ENCODE assay signal across 21 cellular contexts in genomic region chr6:119902681-119903080, GRCh38.
DNase-seq lines count a peak whose midpoint lies in the region; ATAC-seq, FAIRE-seq and TF ChIP-seq lines count a peak whose summit lies in the region.
"Had no signal": no experiment of that assay in that cellular context is flagged by ENCODE, and none has a peak within 500 bp of the region (broad histone marks: within the 10 kb centered on the region; RNA-seq: fewer than 3 reads in every experiment).

No MANE protein-coding gene starts in this region.

- RAD21 ChIA-PET in GM12878 (lab: Charles Lee; ENCODE audit: unreplicated experiment), result no interaction called here

- H3K79me2 ChIP-seq in GM12878 (ENCODE audit: control insufficient read depth, insufficient read depth, low read length), result no peaks in the 10 kb centered on the region

- BruUV-seq in GM12878 (replicated peaks; lab: Mats Ljungman, UMichigan), result no TSS peak

- no peak overlapping the region for H3K4me3 ChIP-seq in BLaER1 treated with 17β-estradiol and CSF1 and Interleukin-3, amounts not matched to agents 10 nM and 100 nM
- no peak overlapping the region for H3K4me3 ChIP-seq in GM12878
- H3K4me3 ChIP-seq in esophagus squamous epithelium, result no peak overlapping the region
- H3K4me3 ChIP-seq: K562 had no signal

- H4K20me1 ChIP-seq in BLaER1 treated with 17β-estradiol and CSF1 and Interleukin-3, amounts not matched to agents 10 nM and 100 nM, result no peaks in the 10 kb centered on the region
- H4K20me1 ChIP-seq in GM12878 (ENCODE audit: control insufficient read depth, insufficient read depth), result no peaks in the 10 kb centered on the region

- H3K36me3 ChIP-seq in BLaER1 treated with 17β-estradiol and CSF1 and Interleukin-3, amounts not matched to agents 10 nM and 100 nM, result no peaks in the 10 kb centered on the region
- H3K36me3 ChIP-seq in GM12878 (ENCODE audit: control insufficient read depth in 2 of 2, insufficient read depth in 2 of 2, low read length in 1 of 2) (no peaks in the 10 kb centered on the region), esophagus squamous epithelium (no peaks in the 10 kb centered on the region)

- TF ChIP-seq CTCF in GM12878 (IDR thresholded peaks at IDR 0.05 in 2 of 3, conservative IDR thresholded peaks at IDR 0.05 in 1 of 3; ENCODE audit: control insufficient read depth in 2 of 3, extremely low read depth in 1 of 3, insufficient read depth in 1 of 3, low read depth in 3 of 3, low read length in 3 of 3) (no peak), esophagus squamous epithelium (IDR thresholded peaks at IDR 0.05) (no peak)

- H2AFZ ChIP-seq in GM12878 (ENCODE audit: control insufficient read depth, low read depth, low read length), result no peak overlapping the region

- POLR2A ChIA-PET in GM12878 (lab: Charles Lee), result no interaction called here

- peak overlapping the region in 7 of 11 experiments; percentile 16 to 48 (median 33); a peak in 9 of 22 replicates for H3K4me2 ChIP-seq in BLaER1 treated with 17β-estradiol and CSF1 and Interleukin-3, amounts not matched to agents 10 nM and 100 nM
- H3K4me2 ChIP-seq in GM12878 (ENCODE audit: control insufficient read depth, insufficient read depth), result no peak overlapping the region

- TF ChIP-seq POLR2A in GM12878 (IDR thresholded peaks at IDR 0.05; ENCODE audit: low read depth, low read length), result no peak
- TF ChIP-seq POLR2A in esophagus squamous epithelium (IDR thresholded peaks at IDR 0.05), result no peak

- H3K9ac ChIP-seq in BLaER1 treated with 17β-estradiol and CSF1 and Interleukin-3, amounts not matched to agents 10 nM and 100 nM, result no peak overlapping the region
- no peak overlapping the region for H3K9ac ChIP-seq in GM12878 (ENCODE audit: control insufficient read depth, insufficient read depth, low read length)

- TF ChIP-seq EP300 in GM12878 (IDR thresholded peaks at IDR 0.05; ENCODE audit: borderline replicate concordance in 1 of 2, control insufficient read depth in 1 of 2, low read depth in 2 of 2, low read length in 2 of 2), result no peak

- H3K4me1 ChIP-seq in BLaER1 treated with 17β-estradiol and CSF1 and Interleukin-3, amounts not matched to agents 10 nM and 100 nM, result peaks cover 0 to 11% (median 6%) of the 10 kb centered on the region in 10 experiments; a peak in 11 of 20 replicates
- H3K4me1 ChIP-seq in GM12878 (ENCODE audit: control insufficient read depth, insufficient read depth, low read length) (no peaks in the 10 kb centered on the region), esophagus squamous epithelium (no peaks in the 10 kb centered on the region)

- SMC1A ChIA-PET in GM12878 (lab: Charles Lee; ENCODE audit: uncharacterized antibody, unreplicated experiment), result no interaction called here

- 0% methylated on average over 1 of the region's 1 CpG for WGBS in GM12878 (ENCODE audit: insufficient coverage, insufficient replicate concordance, low lambda C conversion rate, missing lambda C conversion rate)
- 29 to 60% methylated on average over 1 of the region's 1 CpG for WGBS in esophagus squamous epithelium, 2 donors

- ATAC-seq in HG02852 (IDR thresholded peaks at IDR 0.05; ENCODE audit: unreplicated experiment) (peak; percentile 55), GM12878 (no peak), Right ventricle myocardium superior (ENCODE audit: poor library complexity) (no peak)
- ATAC-seq: HCT116, K562 had no signal

- peaks cover 0 to 52% (median 0%) of the 10 kb centered on the region in 11 experiments; a peak in 4 of 22 replicates for H3K27me3 ChIP-seq in BLaER1 treated with 17β-estradiol and CSF1 and Interleukin-3, amounts not matched to agents 10 nM and 100 nM
- H3K27me3 ChIP-seq in GM12878 (replicated peaks in 1 of 2; ENCODE audit: control insufficient read depth in 2 of 2, insufficient read depth in 2 of 2, low read length in 1 of 2) (0 out of 4 replicates have a peak, but pooled peaks cover 0 to 3% of the 10 kb centered on the region in 2 experiments), esophagus squamous epithelium (no peaks in the 10 kb centered on the region)

- no peaks in the 10 kb centered on the region for H3K9me3 ChIP-seq in BLaER1 treated with 17β-estradiol and CSF1 and Interleukin-3, amounts not matched to agents 10 nM and 100 nM (replicated peaks in 1 of 11)
- H3K9me3 ChIP-seq in GM12878 (replicated peaks; ENCODE audit: control insufficient read depth, insufficient read depth, low read length) (no peaks in the 10 kb centered on the region), esophagus squamous epithelium (no peaks in the 10 kb centered on the region)

- CTCF ChIA-PET in GM12878 (lab: Yijun Ruan, JAX), result no interaction called here

- no peak for FAIRE-seq in GM12878 (lab: Jason Lieb, UNC)
- FAIRE-seq: K562 had no signal

- intact Hi-C loops in GM12878 (cut with micrococcal nuclease; ENCODE audit: unreplicated experiment), result no loop called here
- intact Hi-C loops in Right ventricle myocardium superior (cut with DNase I), result no loop called here
- intact Hi-C loops in esophagus squamous epithelium (cut with DNase I), result no loop called here

- DNase-seq in MV-4-11 (lab: John Stamatoyannopoulos, UW) (peak; percentile 68), GM12878 (ENCODE audit: low read depth, low spot score) (no peak), Right ventricle myocardium superior (no peak), esophagus squamous epithelium (lab: John Stamatoyannopoulos, UW) (no peak), NCI-H2227 treated with DMSO at 0.1 percent for 48 hours (lab: John Stamatoyannopoulos, UW) (no peak), NCI-H510A (lab: John Stamatoyannopoulos, UW) (no peak)
- DNase-seq: 8988T; C1 segment of cervical spinal cord; CD4-positive, alpha-beta memory T cell; DMS153; DMS79; GDM1; GOT3; H7; HFFc6; IMR-90 had no signal

- no peak for TF ChIP-seq RAD21 in GM12878 (IDR thresholded peaks at IDR 0.05; ENCODE audit: insufficient read depth, low read depth, low read length)

- in situ Hi-C loops in GM12878 (cut with MboI), result no loop called here

- no peak overlapping the region for H3K27ac ChIP-seq in BLaER1 treated with 17β-estradiol and CSF1 and Interleukin-3, amounts not matched to agents 10 nM and 100 nM
- H3K27ac ChIP-seq in GM12878 (ENCODE audit: control insufficient read depth, insufficient read depth), result no peak overlapping the region
- H3K27ac ChIP-seq in esophagus squamous epithelium, result no peak overlapping the region
- H3K27ac ChIP-seq: HL-60 had no signal

TF ChIP-seq in GM12878, 131 proteins besides CTCF, POLR2A, EP300 and RAD21 (continues in another document):
- TF ChIP-seq SMAD1 (IDR thresholded peaks at IDR 0.05; ENCODE audit: low read depth, partially characterized antibody) (no peak), MEF2B (IDR thresholded peaks at IDR 0.05; ENCODE audit: partially characterized antibody, poor library complexity, severe bottlenecking) (no peak), CUX1 (IDR thresholded peaks at IDR 0.05; ENCODE audit: insufficient replicate concordance, low read depth, low read length) (no peak), KAT2A (conservative IDR thresholded peaks at IDR 0.05; ENCODE audit: control insufficient read depth, low read depth, low read length) (no peak), ESRRA (IDR thresholded peaks at IDR 0.05; ENCODE audit: low read length) (no peak), SPI1 (IDR thresholded peaks at IDR 0.05; ENCODE audit: borderline replicate concordance, insufficient read depth, low read depth, low read length) (no peak), SMARCA5 (IDR thresholded peaks at IDR 0.05) (no peak), TCF7 (IDR thresholded peaks at IDR 0.05; ENCODE audit: borderline replicate concordance) (peak; percentile 60; the same call in 1 of the 2 replicates), CBFB (IDR thresholded peaks at IDR 0.05; ENCODE audit: low read depth) (no peak), SREBF2 (IDR thresholded peaks at IDR 0.05; ENCODE audit: low read length) (no peak), SIN3A (IDR thresholded peaks at IDR 0.05; ENCODE audit: low read depth, low read length) (no peak), FOXK2 (IDR thresholded peaks at IDR 0.05) (no peak), NBN (IDR thresholded peaks at IDR 0.05) (no peak), EZH2 (IDR thresholded peaks at IDR 0.05; ENCODE audit: borderline replicate concordance, control insufficient read depth, low read depth, low read length) (no peak), EGR1 (IDR thresholded peaks at IDR 0.05; ENCODE audit: borderline replicate concordance in 1 of 2, low read depth in 2 of 2, low read length in 2 of 2) (no peak), ZNF622 (IDR thresholded peaks at IDR 0.05) (no peak), CBX5 (IDR thresholded peaks at IDR 0.05; ENCODE audit: low read depth) (no peak)
